In genomic region chr2:58571181-58571852, GRCh38 we compare ENCODE assay signal across 8 cellular contexts.
DNase-seq lines count a peak whose midpoint lies in the region; ATAC-seq and TF ChIP-seq lines count a peak whose summit lies in the region.

No MANE protein-coding gene starts in this region.

- H3K9me3 Mint-ChIP-seq in nephron progenitor cell, result no peaks in the 10 kb centered on the region

- no peaks in the 10 kb centered on the region for H3K36me3 ChIP-seq in BE2C
- no peaks in the 10 kb centered on the region for H3K36me3 ChIP-seq in SJSA1
- no peaks in the 10 kb centered on the region for H3K36me3 ChIP-seq in esophagus muscularis mucosa
- H3K36me3 ChIP-seq in gastrocnemius medialis, result no peaks in the 10 kb centered on the region

- H3K4me1 Mint-ChIP-seq in nephron progenitor cell, result no peaks in the 10 kb centered on the region

- intact Hi-C loops in esophagus muscularis mucosa (cut with DNase I), result no loop called here
- intact Hi-C loops in gastrocnemius medialis (cut with DNase I; ENCODE audit: low total_unique reads), result no loop called here

- H3K27me3 Mint-ChIP-seq in nephron progenitor cell (ENCODE audit: low read depth, poor library complexity), result no peaks in the 10 kb centered on the region

- no peak overlapping the region for H3K4me3 Mint-ChIP-seq in nephron progenitor cell

- H3K9me3 ChIP-seq in BE2C (no peaks in the 10 kb centered on the region), SJSA1 (replicated peaks) (no peaks in the 10 kb centered on the region), esophagus muscularis mucosa (no peaks in the 10 kb centered on the region), gastrocnemius medialis (no peaks in the 10 kb centered on the region)

- no peak for TF ChIP-seq POLR2A in esophagus muscularis mucosa (IDR thresholded peaks at IDR 0.05; ENCODE audit: low read depth)
- no peak for TF ChIP-seq POLR2A in gastrocnemius medialis (IDR thresholded peaks at IDR 0.05)

- no peaks in the 10 kb centered on the region for H3K36me3 Mint-ChIP-seq in nephron progenitor cell (ENCODE audit: low read depth)

- no peak overlapping the region for H3K4me3 ChIP-seq in BE2C (ENCODE audit: low read depth, low read length)
- no peak overlapping the region for H3K4me3 ChIP-seq in SJSA1
- H3K4me3 ChIP-seq in esophagus muscularis mucosa, result no peak overlapping the region
- H3K4me3 ChIP-seq in gastrocnemius medialis, result no peak overlapping the region

- in situ Hi-C loops in gastrocnemius medialis (cut with MboI; ENCODE audit: low sequenced_read_pairs in 4 of 4), result no loop called here

- DNase-seq in BE2C (peak; percentile 12), NCI-H1105 treated with DMSO at 0.1 percent for 48 hours (lab: John Stamatoyannopoulos, UW) (peak; percentile 57), SJSA1 (ENCODE audit: low read depth in 1 of 2, low spot score in 2 of 2) (peak; percentile 48 to 53), esophagus muscularis mucosa (ENCODE audit: extremely low spot score) (no peak), nephron progenitor cell (peak; percentile 32), gastrocnemius medialis (no peak)

- H3K27ac ChIP-seq in SJSA1 (no peak overlapping the region; the same call in 1 of the 2 replicates), esophagus muscularis mucosa (replicated peaks in 1 of 4) (no peak overlapping the region), gastrocnemius medialis (no peak overlapping the region)

- H3K4me1 ChIP-seq in BE2C, result no peaks in the 10 kb centered on the region
- peaks cover 26% of the 10 kb centered on the region for H3K4me1 ChIP-seq in SJSA1 (replicated peaks)
- H3K4me1 ChIP-seq in esophagus muscularis mucosa, result peaks cover 0 to 5% (median 0%) of the 10 kb centered on the region in 4 donors
- no peaks in the 10 kb centered on the region for H3K4me1 ChIP-seq in gastrocnemius medialis

- no peaks in the 10 kb centered on the region for H3K27me3 ChIP-seq in BE2C
- H3K27me3 ChIP-seq in SJSA1 (replicated peaks), result no peaks in the 10 kb centered on the region; the same call in 1 of the 2 replicates
- no peaks in the 10 kb centered on the region for H3K27me3 ChIP-seq in esophagus muscularis mucosa
- H3K27me3 ChIP-seq in gastrocnemius medialis, result no peaks in the 10 kb centered on the region

- TF ChIP-seq EP300 in esophagus muscularis mucosa (IDR thresholded peaks at IDR 0.05), result no peak

- ATAC-seq in GM18517 (IDR thresholded peaks at IDR 0.05; ENCODE audit: unreplicated experiment), result peak; percentile 87
- ATAC-seq in HG02884 (IDR thresholded peaks at IDR 0.05; ENCODE audit: unreplicated experiment), result peak; percentile 85
- no peak for ATAC-seq in gastrocnemius medialis

- WGBS in esophagus muscularis mucosa, result 31% methylated on average over 10 of the region's 10 CpGs

- no peak overlapping the region for H3K27ac Mint-ChIP-seq in nephron progenitor cell

- TF ChIP-seq CTCF in BE2C (IDR thresholded peaks at IDR 0.05; ENCODE audit: low read depth, low read length) (peak; percentile 62), esophagus muscularis mucosa (IDR thresholded peaks at IDR 0.05) (peak in 2 of 3 experiments; percentile 31 to 49), nephron progenitor cell (IDR thresholded peaks at IDR 0.05) (peak; percentile 66), gastrocnemius medialis (IDR thresholded peaks at IDR 0.05 in 4 of 5, conservative IDR thresholded peaks at IDR 0.05 in 1 of 5) (no peak)

Comparison
In these comparisons a context has a peak if more than half of its experiments do, and no peak if none do; other contexts are left out.
1. DNase-seq: peak in BE2C (single experiment), NCI-H1105 treated with DMSO at 0.1 percent for 48 hours (single experiment), SJSA1 (2 of 2) and nephron progenitor cell (single experiment); none in esophagus muscularis mucosa (single experiment) and gastrocnemius medialis (0 of 2).
2. CTCF ChIP-seq: peak in BE2C (single experiment), esophagus muscularis mucosa (2 of 3) and nephron progenitor cell (single experiment); none in gastrocnemius medialis (0 of 5).
3. ATAC-seq: peak in GM18517 (single experiment) and HG02884 (single experiment); none in gastrocnemius medialis (0 of 2).